ENCODE assay signal across 8 cellular contexts in the genomic region with DNA sequence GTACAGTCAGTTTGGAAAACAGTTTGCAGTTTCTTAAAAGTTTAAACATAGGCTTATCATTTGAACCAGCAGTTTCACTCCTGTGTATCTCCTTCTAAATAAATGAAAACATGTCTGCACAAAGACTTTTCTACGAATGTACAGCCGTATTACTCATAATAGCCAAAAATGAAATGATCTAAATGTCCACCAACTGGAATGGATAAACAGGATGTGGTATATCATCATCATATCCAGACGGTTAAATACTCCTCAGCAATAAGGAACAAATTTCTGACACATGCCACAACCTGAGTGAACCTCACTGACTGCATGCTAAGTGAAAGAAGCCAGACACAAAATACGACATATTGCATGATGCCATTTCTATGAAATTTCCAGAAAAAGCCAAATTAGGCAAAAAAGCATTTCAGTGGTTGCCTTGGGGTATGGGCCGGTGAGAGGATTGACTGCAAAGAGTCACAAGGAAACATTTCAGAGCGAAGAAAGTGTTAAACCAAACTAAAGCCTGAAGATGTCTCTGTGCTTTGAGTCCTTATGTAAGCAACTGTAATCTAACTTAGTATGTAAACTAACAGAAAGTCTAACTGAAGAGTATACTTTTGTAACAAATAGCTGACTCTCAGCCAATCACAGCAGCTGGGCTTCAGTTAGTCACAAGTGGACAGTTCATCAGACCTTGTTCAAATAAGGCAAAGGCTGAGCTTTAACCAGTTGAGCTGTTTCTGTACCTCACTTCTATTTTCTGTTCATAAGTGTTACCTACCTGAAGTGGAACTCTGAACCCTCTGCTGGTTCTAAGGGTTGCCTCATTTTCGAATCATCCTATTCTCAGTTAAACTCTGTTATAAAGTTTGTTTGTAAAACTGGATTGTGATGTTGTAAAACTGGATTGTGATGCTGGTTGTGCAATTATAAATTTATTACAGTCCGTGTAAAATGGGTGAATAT.
DNase-seq lines count a peak whose midpoint lies in the region; ATAC-seq and TF ChIP-seq lines count a peak whose summit lies in the region.

No MANE protein-coding gene starts in this region.

- CTCF ChIA-PET in activated CD4-positive, alpha-beta memory T cell treated with anti-CD3 and anti-CD28 coated beads for 36 hours (lab: Charles Lee) = no interaction called here
- CTCF ChIA-PET in activated CD8-positive, alpha-beta T cell treated with anti-CD3 and anti-CD28 coated beads for 36 hours (lab: Charles Lee) = interaction anchor here (0.9 kb wide), 1 partner anchor 61 kb away, joined by 3 read pairs; no protein-coding TSS in a partner anchor

- H3K9me3 Mint-ChIP-seq in activated CD4-positive, alpha-beta memory T cell treated with anti-CD3 and anti-CD28 coated beads for 36 hours = no peaks in the 10 kb centered on the region
- no peaks in the 10 kb centered on the region for H3K9me3 Mint-ChIP-seq in activated CD8-positive, alpha-beta T cell treated with anti-CD3 and anti-CD28 coated beads for 36 hours

- H3K9me3 ChIP-seq in BLaER1 (peaks cover 9% of the 10 kb centered on the region), thyroid gland (no peaks in the 10 kb centered on the region)

- peaks cover 21% of the 10 kb centered on the region for H3K27me3 Mint-ChIP-seq in activated CD4-positive, alpha-beta memory T cell treated with anti-CD3 and anti-CD28 coated beads for 36 hours
- peaks cover 14% of the 10 kb centered on the region for H3K27me3 Mint-ChIP-seq in activated CD8-positive, alpha-beta T cell treated with anti-CD3 and anti-CD28 coated beads for 36 hours

- intact Hi-C loops in activated CD4-positive, alpha-beta memory T cell treated with anti-CD3 and anti-CD28 coated beads for 36 hours (cut with micrococcal nuclease) = no loop called here
- intact Hi-C loops in thyroid gland (cut with DNase I) = no loop called here
- intact Hi-C loops in activated CD8-positive, alpha-beta T cell treated with anti-CD3 and anti-CD28 coated beads for 36 hours (cut with micrococcal nuclease) = no loop called here

- TF ChIP-seq POLR2A in thyroid gland (IDR thresholded peaks at IDR 0.05) = no peak

- no peak overlapping the region for H3K4me3 Mint-ChIP-seq in activated CD4-positive, alpha-beta memory T cell treated with anti-CD3 and anti-CD28 coated beads for 36 hours
- H3K4me3 Mint-ChIP-seq in activated CD8-positive, alpha-beta T cell treated with anti-CD3 and anti-CD28 coated beads for 36 hours = no peak overlapping the region

- WGBS in thyroid gland, 2 donors = 81 to 87% methylated on average over 8 of the region's 8 CpGs

- H3K27me3 ChIP-seq in BLaER1 (no peaks in the 10 kb centered on the region), thyroid gland (no peaks in the 10 kb centered on the region)

- peaks cover 79% of the 10 kb centered on the region for H4K20me1 ChIP-seq in BLaER1

- no peaks in the 10 kb centered on the region for H3K36me3 Mint-ChIP-seq in activated CD4-positive, alpha-beta memory T cell treated with anti-CD3 and anti-CD28 coated beads for 36 hours
- no peaks in the 10 kb centered on the region for H3K36me3 Mint-ChIP-seq in activated CD8-positive, alpha-beta T cell treated with anti-CD3 and anti-CD28 coated beads for 36 hours (ENCODE audit: low read depth)

- peak; percentile 49 for ATAC-seq in GM19328 (IDR thresholded peaks at IDR 0.05; ENCODE audit: unreplicated experiment)
- ATAC-seq in HG03354 (IDR thresholded peaks at IDR 0.05; ENCODE audit: poor library complexity, severe bottlenecking, unreplicated experiment) = peak; percentile 52
- ATAC-seq in activated CD8-positive, alpha-beta T cell treated with anti-CD3 and anti-CD28 coated beads for 36 hours = no peak

- peaks cover 88% of the 10 kb centered on the region for H3K4me1 ChIP-seq in BLaER1
- H3K4me1 ChIP-seq in thyroid gland = peaks cover 12 to 36% of the 10 kb centered on the region in 2 donors

- H3K27ac ChIP-seq in BLaER1 = no peak overlapping the region
- no peak overlapping the region for H3K27ac ChIP-seq in thyroid gland

- no peak for TF ChIP-seq CTCF in thyroid gland (IDR thresholded peaks at IDR 0.05)
- no peak for TF ChIP-seq CTCF in activated CD8-positive, alpha-beta T cell treated with anti-CD3 and anti-CD28 coated beads for 36 hours (IDR thresholded peaks at IDR 0.05)

- peak overlapping the region; percentile 53 for H3K4me2 ChIP-seq in BLaER1

- H3K9ac ChIP-seq in BLaER1 = no peak overlapping the region

- DNase-seq in activated CD4-positive, alpha-beta memory T cell treated with anti-CD3 and anti-CD28 coated beads for 36 hours = no peak
- DNase-seq in myocyte (ENCODE audit: low read depth) (peak; percentile 66), thyroid gland (no peak), HUDEP-2 (lab: John Stamatoyannopoulos, UW; ENCODE audit: unreplicated experiment in 76 of 76) (no peak)
- DNase-seq in activated CD8-positive, alpha-beta T cell treated with anti-CD3 and anti-CD28 coated beads for 36 hours = no peak

- no peak overlapping the region for H3K4me3 ChIP-seq in BLaER1
- no peak overlapping the region for H3K4me3 ChIP-seq in thyroid gland (replicated peaks in 1 of 3)

- POLR2A ChIA-PET in activated CD4-positive, alpha-beta memory T cell treated with anti-CD3 and anti-CD28 coated beads for 36 hours (lab: Charles Lee) = no interaction called here
- POLR2A ChIA-PET in activated CD8-positive, alpha-beta T cell treated with anti-CD3 and anti-CD28 coated beads for 36 hours (lab: Charles Lee) = no interaction called here

- peak overlapping the region; percentile 34 for H3K27ac Mint-ChIP-seq in activated CD4-positive, alpha-beta memory T cell treated with anti-CD3 and anti-CD28 coated beads for 36 hours
- no peak overlapping the region for H3K27ac Mint-ChIP-seq in activated CD8-positive, alpha-beta T cell treated with anti-CD3 and anti-CD28 coated beads for 36 hours

- no peaks in the 10 kb centered on the region for H3K36me3 ChIP-seq in BLaER1
- H3K36me3 ChIP-seq in thyroid gland = no peaks in the 10 kb centered on the region

- H3K4me1 Mint-ChIP-seq in activated CD4-positive, alpha-beta memory T cell treated with anti-CD3 and anti-CD28 coated beads for 36 hours (ENCODE audit: low read depth) = no peaks in the 10 kb centered on the region
- H3K4me1 Mint-ChIP-seq in activated CD8-positive, alpha-beta T cell treated with anti-CD3 and anti-CD28 coated beads for 36 hours (ENCODE audit: low read depth) = peaks cover 4% of the 10 kb centered on the region
